ENCODE assay signal across 4 cellular contexts in genomic region chr17:32261937-32262510, GRCh38.
TF ChIP-seq lines count a peak whose summit lies in the region.

No MANE protein-coding gene starts in this region.

TF ChIP-seq in SK-N-SH, 30 proteins besides CTCF, POLR2A, EP300 and RAD21:
- TF ChIP-seq PBX3 (IDR thresholded peaks at IDR 0.05) (no peak), RCOR1 (IDR thresholded peaks at IDR 0.05; ENCODE audit: low read length) (no peak), MEF2A (IDR thresholded peaks at IDR 0.05; ENCODE audit: borderline replicate concordance, low read depth) (no peak), REST (IDR thresholded peaks at IDR 0.05; ENCODE audit: low read depth, low read length) (peak; percentile 72; the same call in 1 of the 2 replicates)

TF ChIP-seq in SK-N-SH treated with all-trans-retinoic acid at 6 μM for 48 hours, 23 proteins besides CTCF, POLR2A, EP300 and RAD21:
- no peak for TF ChIP-seq RARB (CRISPR knock-in tag; IDR thresholded peaks at IDR 0.05)
- TF ChIP-seq ARNTL (CRISPR knock-in tag; IDR thresholded peaks at IDR 0.05; ENCODE audit: borderline replicate concordance, low read depth), result no peak
- TF ChIP-seq TOX (CRISPR knock-in tag; IDR thresholded peaks at IDR 0.05; ENCODE audit: borderline replicate concordance), result no peak
- TF ChIP-seq ZNF565 (CRISPR knock-in tag; conservative IDR thresholded peaks at IDR 0.05; ENCODE audit: low read depth), result no peak
- TF ChIP-seq ISL1 (CRISPR knock-in tag; IDR thresholded peaks at IDR 0.05), result no peak
- TF ChIP-seq ESRRG (CRISPR knock-in tag; IDR thresholded peaks at IDR 0.05), result no peak
- TF ChIP-seq, protein P1, sequence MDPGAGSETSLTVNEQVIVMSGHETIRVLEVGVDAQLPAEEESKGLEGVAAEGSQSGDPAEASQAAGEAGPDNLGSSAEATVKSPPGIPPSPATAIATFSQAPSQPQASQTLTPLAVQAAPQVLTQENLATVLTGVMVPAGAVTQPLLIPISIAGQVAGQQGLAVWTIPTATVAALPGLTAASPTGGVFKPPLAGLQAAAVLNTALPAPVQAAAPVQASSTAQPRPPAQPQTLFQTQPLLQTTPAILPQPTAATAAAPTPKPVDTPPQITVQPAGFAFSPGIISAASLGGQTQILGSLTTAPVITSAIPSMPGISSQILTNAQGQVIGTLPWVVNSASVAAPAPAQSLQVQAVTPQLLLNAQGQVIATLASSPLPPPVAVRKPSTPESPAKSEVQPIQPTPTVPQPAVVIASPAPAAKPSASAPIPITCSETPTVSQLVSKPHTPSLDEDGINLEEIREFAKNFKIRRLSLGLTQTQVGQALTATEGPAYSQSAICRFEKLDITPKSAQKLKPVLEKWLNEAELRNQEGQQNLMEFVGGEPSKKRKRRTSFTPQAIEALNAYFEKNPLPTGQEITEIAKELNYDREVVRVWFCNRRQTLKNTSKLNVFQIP (CRISPR knock-in tag; IDR thresholded peaks at IDR 0.05; ENCODE audit: borderline replicate concordance, low read depth), result no peak
- no peak for TF ChIP-seq ZC3H10 (CRISPR knock-in tag; IDR thresholded peaks at IDR 0.05)
- no peak for TF ChIP-seq OSR1 (CRISPR knock-in tag; IDR thresholded peaks at IDR 0.05)
- no peak for TF ChIP-seq TCF4 (CRISPR knock-in tag; IDR thresholded peaks at IDR 0.05; ENCODE audit: borderline replicate concordance)
- no peak for TF ChIP-seq PPARA (CRISPR knock-in tag; IDR thresholded peaks at IDR 0.05; ENCODE audit: borderline replicate concordance)
- TF ChIP-seq GLIS3 (CRISPR knock-in tag; IDR thresholded peaks at IDR 0.05), result no peak
- no peak for TF ChIP-seq SNAI2 (CRISPR knock-in tag; IDR thresholded peaks at IDR 0.05)

TF ChIP-seq in Ishikawa, 13 proteins besides CTCF, POLR2A, EP300 and RAD21:
- TF ChIP-seq USF1 (IDR thresholded peaks at IDR 0.05) (no peak), REST (IDR thresholded peaks at IDR 0.05; ENCODE audit: low read depth) (peak; percentile 42; the same call in 1 of the 2 replicates)

TF ChIP-seq in H1, 55 proteins besides CTCF, POLR2A, EP300 and RAD21:
- TF ChIP-seq SIX5 (IDR thresholded peaks at IDR 0.05; ENCODE audit: low read depth, low read length), result no peak
- TF ChIP-seq TAF7 (optimal IDR thresholded peaks at IDR 0.05; ENCODE audit: borderline replicate concordance, low read depth, low read length), result no peak
- no peak for TF ChIP-seq SP1 (IDR thresholded peaks at IDR 0.05; ENCODE audit: low read depth, low read length)
- TF ChIP-seq SP4 (IDR thresholded peaks at IDR 0.05; ENCODE audit: low read length), result no peak
- no peak for TF ChIP-seq CHD1 (IDR thresholded peaks at IDR 0.05; ENCODE audit: low read depth, low read length)
- no peak for TF ChIP-seq TEAD4 (IDR thresholded peaks at IDR 0.05; ENCODE audit: low read depth, low read length)
- no peak for TF ChIP-seq BACH1 (IDR thresholded peaks at IDR 0.05; ENCODE audit: low read length)
- no peak for TF ChIP-seq TCF12 (IDR thresholded peaks at IDR 0.05; ENCODE audit: low read depth, low read length)
